ENCODE assay signal across 1 cellular context in the genomic region with DNA sequence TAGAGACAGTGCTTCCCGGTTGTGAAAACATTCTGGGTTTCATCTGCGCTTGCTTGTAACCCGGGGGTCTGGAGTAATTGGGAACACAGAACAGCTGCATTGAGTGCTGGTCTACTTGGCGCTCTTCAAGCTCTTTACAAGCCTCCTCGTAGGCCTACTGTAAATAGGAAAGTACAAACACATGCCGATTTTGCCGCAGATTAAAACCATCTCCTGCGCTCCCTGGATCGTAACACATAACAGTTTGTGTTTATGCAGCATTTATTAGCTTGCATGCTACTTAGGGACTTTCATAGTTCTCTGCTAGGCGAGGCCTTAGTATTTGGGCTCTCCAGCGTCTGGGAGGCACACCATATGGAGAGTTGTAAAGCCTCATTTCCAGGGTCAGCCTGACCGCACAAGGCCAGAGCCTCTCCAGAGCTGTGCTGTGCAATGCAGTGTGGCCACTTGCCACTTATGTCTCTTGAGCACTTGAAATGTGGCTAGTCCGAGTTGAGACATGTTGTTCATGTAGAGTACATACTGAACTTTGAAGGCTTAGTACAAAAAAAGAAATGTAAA.
TF ChIP-seq lines count a peak whose summit lies in the region.

No MANE protein-coding gene starts in this region.

TF ChIP-seq in HepG2, 621 proteins besides CTCF, POLR2A, EP300 and RAD21 (continued from another document):
- TF ChIP-seq, protein P1, sequence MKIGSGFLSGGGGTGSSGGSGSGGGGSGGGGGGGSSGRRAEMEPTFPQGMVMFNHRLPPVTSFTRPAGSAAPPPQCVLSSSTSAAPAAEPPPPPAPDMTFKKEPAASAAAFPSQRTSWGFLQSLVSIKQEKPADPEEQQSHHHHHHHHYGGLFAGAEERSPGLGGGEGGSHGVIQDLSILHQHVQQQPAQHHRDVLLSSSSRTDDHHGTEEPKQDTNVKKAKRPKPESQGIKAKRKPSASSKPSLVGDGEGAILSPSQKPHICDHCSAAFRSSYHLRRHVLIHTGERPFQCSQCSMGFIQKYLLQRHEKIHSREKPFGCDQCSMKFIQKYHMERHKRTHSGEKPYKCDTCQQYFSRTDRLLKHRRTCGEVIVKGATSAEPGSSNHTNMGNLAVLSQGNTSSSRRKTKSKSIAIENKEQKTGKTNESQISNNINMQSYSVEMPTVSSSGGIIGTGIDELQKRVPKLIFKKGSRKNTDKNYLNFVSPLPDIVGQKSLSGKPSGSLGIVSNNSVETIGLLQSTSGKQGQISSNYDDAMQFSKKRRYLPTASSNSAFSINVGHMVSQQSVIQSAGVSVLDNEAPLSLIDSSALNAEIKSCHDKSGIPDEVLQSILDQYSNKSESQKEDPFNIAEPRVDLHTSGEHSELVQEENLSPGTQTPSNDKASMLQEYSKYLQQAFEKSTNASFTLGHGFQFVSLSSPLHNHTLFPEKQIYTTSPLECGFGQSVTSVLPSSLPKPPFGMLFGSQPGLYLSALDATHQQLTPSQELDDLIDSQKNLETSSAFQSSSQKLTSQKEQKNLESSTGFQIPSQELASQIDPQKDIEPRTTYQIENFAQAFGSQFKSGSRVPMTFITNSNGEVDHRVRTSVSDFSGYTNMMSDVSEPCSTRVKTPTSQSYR (CRISPR knock-in tag; IDR thresholded peaks at IDR 0.05; ENCODE audit: borderline replicate concordance), result no peak
- TF ChIP-seq SPEN (CRISPR knock-in tag; IDR thresholded peaks at IDR 0.05; ENCODE audit: low read depth) (no peak), NCOA1 (CRISPR knock-in tag; IDR thresholded peaks at IDR 0.05) (no peak)
